ENCODE assay signal across 20 cellular contexts in the genomic region with DNA sequence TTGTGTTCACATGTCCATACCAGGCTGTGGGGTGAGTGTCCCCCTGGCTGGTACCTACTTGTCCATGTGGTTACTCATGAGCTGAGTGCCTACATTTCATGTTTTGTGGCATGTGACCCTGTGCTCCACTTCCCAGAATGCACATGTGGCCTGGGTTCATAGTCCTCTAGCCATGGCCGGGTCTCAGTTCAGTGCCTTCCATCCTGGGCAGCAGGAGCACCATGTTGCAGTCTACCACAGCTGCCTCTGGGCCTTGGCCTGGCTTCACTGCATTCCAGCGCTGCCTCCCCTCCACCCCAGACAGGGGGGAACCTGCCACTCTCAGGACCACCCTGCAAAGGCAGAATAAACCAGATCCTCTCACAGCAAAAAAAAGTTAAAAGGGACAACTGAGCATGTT. TPM values are rescaled to one million over a fixed set of nuclear protein-coding genes. Genes with fewer than 3 reads are reported as not detected.
DNase-seq lines count a peak whose midpoint lies in the region; ATAC-seq and TF ChIP-seq lines count a peak whose summit lies in the region.
"Had no signal": no experiment of that assay in that cellular context is flagged by ENCODE, and none has a peak within 500 bp of the region (broad histone marks: within the 10 kb centered on the region; RNA-seq: fewer than 3 reads in every experiment).

No MANE protein-coding gene starts in this region.

- H3K56ac ChIP-seq in H9 (ENCODE audit: insufficient read length, low read depth, low read length): no peak overlapping the region

- no peaks in the 10 kb centered on the region for H3K9me3 Mint-ChIP-seq in activated CD4-positive, alpha-beta T cell treated with anti-CD3 and anti-CD28 coated beads, Interleukin-2, amount 10 ng/mL, durations not matched to agents 24 days and 14 days
- H3K9me3 Mint-ChIP-seq in H9: no peaks in the 10 kb centered on the region
- H3K9me3 Mint-ChIP-seq: activated naive CD4-positive, alpha-beta T cell treated with anti-CD3 and anti-CD28 coated beads, Interleukin-2, amount 10 ng/mL, durations not matched to agents 7 days and 5 days; type B pancreatic cell had no signal

- no peak overlapping the region for H3K4me3 ChIP-seq in trophoblast cell (ENCODE audit: low read depth, low read length)
- H3K4me3 ChIP-seq in lower leg skin (ENCODE audit: low read depth, poor library complexity, severe bottlenecking): no peak overlapping the region
- H3K4me3 ChIP-seq: right atrium auricular region had no signal

- no peak for TF ChIP-seq CTCF in H9 (conservative IDR thresholded peaks at IDR 0.05)
- no peak for TF ChIP-seq CTCF in lower leg skin (IDR thresholded peaks at IDR 0.05)

- no peak overlapping the region for H2BK5ac ChIP-seq in H9 (ENCODE audit: insufficient read length, low read length)
- no peak overlapping the region for H2BK5ac ChIP-seq in trophoblast cell (ENCODE audit: low read depth, low read length, poor library complexity)

- no peak for DNase-seq in activated CD4-positive, alpha-beta T cell treated with anti-CD3 and anti-CD28 coated beads, Interleukin-2, amount 10 ng/mL, durations not matched to agents 24 days and 14 days
- DNase-seq in activated CD4-positive, alpha-beta T cell treated with anti-CD3 and anti-CD28 coated beads for 4 hours: no peak
- DNase-seq in H9 (no peak), ecto neural progenitor cell (ENCODE audit: low spot score) (peak; percentile 45), trophoblast cell (no peak), lower leg skin (ENCODE audit: low spot score in 2 of 2) (no peak), NCI-H2227 treated with DMSO at 0.1 percent for 48 hours (lab: John Stamatoyannopoulos, UW) (no peak)
- DNase-seq: 8988T; activated CD4-positive, CD25-positive, alpha-beta regulatory T cell; activated naive CD4-positive, alpha-beta T cell treated with anti-CD3 and anti-CD28 coated beads, Interleukin-2, amount 10 ng/mL, durations not matched to agents 7 days and 5 days; GF-D8; glutamatergic neuron; KG1; NCI-H187; NCI-H226; NCI-H82 had no signal

- H3K4me1 Mint-ChIP-seq in activated CD4-positive, alpha-beta T cell treated with anti-CD3 and anti-CD28 coated beads, Interleukin-2, amount 10 ng/mL, durations not matched to agents 24 days and 14 days: peaks cover 52% of the 10 kb centered on the region
- H3K4me1 Mint-ChIP-seq in H9: peaks cover 18 to 21% of the 10 kb centered on the region in 2 experiments

- no peak overlapping the region for H2BK12ac ChIP-seq in H9 (ENCODE audit: insufficient read length, low read depth, low read length)
- no peak overlapping the region for H2BK12ac ChIP-seq in trophoblast cell (ENCODE audit: low read length)

- no peak overlapping the region for H3T11ph ChIP-seq in H9 (ENCODE audit: low read length)

- H4K91ac ChIP-seq in H9 (ENCODE audit: insufficient read length, low read depth, low read length) (no peak overlapping the region), trophoblast cell (ENCODE audit: low read depth, low read length) (no peak overlapping the region)

- no peak overlapping the region for H4K5ac ChIP-seq in H9 (ENCODE audit: insufficient read length, low read depth, low read length)

- H3K9ac ChIP-seq in H9 (ENCODE audit: extremely low read depth, insufficient read length, low read length) (no peak overlapping the region), trophoblast cell (ENCODE audit: low read length) (no peak overlapping the region)

- H3K4me3 Mint-ChIP-seq in activated CD4-positive, alpha-beta T cell treated with anti-CD3 and anti-CD28 coated beads, Interleukin-2, amount 10 ng/mL, durations not matched to agents 24 days and 14 days: no peak overlapping the region
- no peak overlapping the region for H3K4me3 Mint-ChIP-seq in H9
- H3K4me3 Mint-ChIP-seq: activated naive CD4-positive, alpha-beta T cell treated with anti-CD3 and anti-CD28 coated beads, Interleukin-2, amount 10 ng/mL, durations not matched to agents 7 days and 5 days; type B pancreatic cell had no signal

- H3K23me2 ChIP-seq in H9 (ENCODE audit: insufficient read length, low read depth, low read length, poor library complexity, severe bottlenecking): peaks cover 5% of the 10 kb centered on the region

- H3K79me1 ChIP-seq in H9 (ENCODE audit: insufficient read depth, low read depth, low read length, poor library complexity, severe bottlenecking): no peaks in the 10 kb centered on the region
- peaks cover under 1% of the 10 kb centered on the region for H3K79me1 ChIP-seq in trophoblast cell (ENCODE audit: low read length)

- H3K27me3 ChIP-seq in H9 (ENCODE audit: insufficient read depth, low read length) (no peaks in the 10 kb centered on the region), trophoblast cell (ENCODE audit: insufficient read depth, low read length) (no peaks in the 10 kb centered on the region)
- H3K27me3 ChIP-seq: right atrium auricular region had no signal

- H3K4ac ChIP-seq in H9 (ENCODE audit: low read depth, low read length) (no peak overlapping the region), trophoblast cell (ENCODE audit: low read depth, low read length) (peak overlapping the region; percentile 53)

- ATAC-seq in HG02852 (IDR thresholded peaks at IDR 0.05; ENCODE audit: unreplicated experiment): no peak
- ATAC-seq: Panc1 had no signal

- TF ChIP-seq POLR2A in lower leg skin (IDR thresholded peaks at IDR 0.05): no peak

- H2AFZ ChIP-seq in H9 (ENCODE audit: low read length): no peak overlapping the region
- H2AFZ ChIP-seq in trophoblast cell (ENCODE audit: insufficient read depth, low read length, poor library complexity): no peak overlapping the region

- peaks cover 35% of the 10 kb centered on the region for H3K36me3 Mint-ChIP-seq in activated CD4-positive, alpha-beta T cell treated with anti-CD3 and anti-CD28 coated beads, Interleukin-2, amount 10 ng/mL, durations not matched to agents 24 days and 14 days (ENCODE audit: low read depth)
- H3K36me3 Mint-ChIP-seq in H9 (ENCODE audit: insufficient read depth in 1 of 3, low read depth in 3 of 3): peaks cover 10 to 28% (median 26%) of the 10 kb centered on the region in 3 experiments; a peak in 6 of 7 replicates

- H2BK120ac ChIP-seq in H9 (ENCODE audit: low read depth, low read length, poor library complexity, severe bottlenecking) (no peak overlapping the region), trophoblast cell (ENCODE audit: insufficient read depth, low read length, poor library complexity) (no peak overlapping the region)

- no peak overlapping the region for H3K27ac ChIP-seq in H9 (ENCODE audit: insufficient read length, low read depth, low read length)
- H3K27ac ChIP-seq in trophoblast cell (ENCODE audit: low read depth, low read length): no peak overlapping the region
- H3K27ac ChIP-seq: right atrium auricular region had no signal

- H3K4me1 ChIP-seq in H9 (ENCODE audit: insufficient read depth, low read length) (no peaks in the 10 kb centered on the region), trophoblast cell (ENCODE audit: control insufficient read depth in 1 of 2, insufficient read depth in 2 of 2, low read length in 2 of 2) (peaks cover 0 to 2% of the 10 kb centered on the region in 2 experiments)

- no CpG with 5 or more reads among the region's 2 CpGs for WGBS in H9 (ENCODE audit: extremely low coverage, insufficient read length, low lambda C conversion rate)
- no CpG with 5 or more reads among the region's 2 CpGs for WGBS in trophoblast cell (ENCODE audit: extremely low coverage, insufficient coverage, insufficient read length)
- 100% methylated on average over 2 of the region's 2 CpGs for WGBS in lower leg skin, 2 donors

- no peaks in the 10 kb centered on the region for H3K27me3 Mint-ChIP-seq in activated CD4-positive, alpha-beta T cell treated with anti-CD3 and anti-CD28 coated beads, Interleukin-2, amount 10 ng/mL, durations not matched to agents 24 days and 14 days
- H3K27me3 Mint-ChIP-seq in H9 (ENCODE audit: low read depth): no peaks in the 10 kb centered on the region
- H3K27me3 Mint-ChIP-seq: activated naive CD4-positive, alpha-beta T cell treated with anti-CD3 and anti-CD28 coated beads, Interleukin-2, amount 10 ng/mL, durations not matched to agents 7 days and 5 days; type B pancreatic cell had no signal

- H4K8ac ChIP-seq in H9 (replicated peaks; ENCODE audit: insufficient read length, low read depth, low read length) (no peak overlapping the region), trophoblast cell (ENCODE audit: low read depth, low read length) (no peak overlapping the region)

- peaks cover 0 to 7% of the 10 kb centered on the region in 2 experiments for H3K36me3 ChIP-seq in trophoblast cell (ENCODE audit: control insufficient read depth in 1 of 2, insufficient read depth in 2 of 2, low read length in 2 of 2)

- H3K79me2 ChIP-seq in H9 (ENCODE audit: insufficient read depth, low read length) (peaks cover 18% of the 10 kb centered on the region; the same call in 1 of the 2 replicates), trophoblast cell (ENCODE audit: control insufficient read depth, insufficient read depth, low read length, poor library complexity) (peaks cover 7% of the 10 kb centered on the region)

- H3K9me3 ChIP-seq in H9 (ENCODE audit: control insufficient read depth, low read depth, low read length): no peaks in the 10 kb centered on the region
- no peaks in the 10 kb centered on the region for H3K9me3 ChIP-seq in trophoblast cell (ENCODE audit: insufficient read depth, low read depth, low read length)
- H3K9me3 ChIP-seq: right atrium auricular region had no signal

- H3K27ac Mint-ChIP-seq in activated CD4-positive, alpha-beta T cell treated with anti-CD3 and anti-CD28 coated beads, Interleukin-2, amount 10 ng/mL, durations not matched to agents 24 days and 14 days: peak overlapping the region; percentile 14
- peak overlapping the region in 2 of 3 experiments; percentile 70 to 78; a peak in 3 of 7 replicates for H3K27ac Mint-ChIP-seq in H9
- H3K27ac Mint-ChIP-seq: type B pancreatic cell had no signal

- intact Hi-C loops in activated CD4-positive, alpha-beta T cell treated with anti-CD3 and anti-CD28 coated beads, Interleukin-2, amount 10 ng/mL, durations not matched to agents 24 days and 14 days (cut with micrococcal nuclease): loop anchor here (10.0 kb wide), 3 partner anchors 181 to 469 kb away; a partner anchor contains a TSS
- intact Hi-C loops in lower leg skin (cut with DNase I; ENCODE audit: low total_unique reads): no loop called here

- no peak overlapping the region for H4K12ac ChIP-seq in trophoblast cell (ENCODE audit: low read depth, low read length)

- H2AK5ac ChIP-seq in H9 (ENCODE audit: insufficient read length, low read length): no peak overlapping the region
- H2AK5ac ChIP-seq in trophoblast cell (ENCODE audit: low read length): no peak overlapping the region

- no peak overlapping the region for H2BK20ac ChIP-seq in H9 (ENCODE audit: low read depth, low read length, poor library complexity, severe bottlenecking)

- H2BK15ac ChIP-seq in H9 (ENCODE audit: low read depth, low read length): no peak overlapping the region

- H3K4me2 ChIP-seq in H9 (ENCODE audit: insufficient read depth, insufficient read length, low read length): no peak overlapping the region
- H3K4me2 ChIP-seq in trophoblast cell (ENCODE audit: low read length): no peak overlapping the region

- H3K23ac ChIP-seq in H9 (ENCODE audit: insufficient read length, low read depth, low read length): no peak overlapping the region
- no peak overlapping the region for H3K23ac ChIP-seq in trophoblast cell (ENCODE audit: low read length)

- no peak overlapping the region for H3K18ac ChIP-seq in H9 (ENCODE audit: insufficient read length, low read depth, low read length)
- H3K18ac ChIP-seq in trophoblast cell (ENCODE audit: low read length): no peak overlapping the region

- no peaks in the 10 kb centered on the region for H4K20me1 ChIP-seq in H9 (ENCODE audit: control insufficient read depth, insufficient read depth, insufficient read length)

- H3K14ac ChIP-seq in H9 (ENCODE audit: insufficient read depth, low read length): no peak overlapping the region; the same call in 1 of the 2 replicates
- H3K14ac ChIP-seq in trophoblast cell (ENCODE audit: low read length): no peak overlapping the region

RNA-seq across cellular contexts. Expression of a gene that starts 5.5 kb away (rescaled TPM):
- 32.4 and 32.9 TPM in 2 replicates for total RNA-seq in activated CD4-positive, alpha-beta T cell treated with anti-CD3 and anti-CD28 coated beads, Interleukin-2, amount 10 ng/mL, durations not matched to agents 24 days and 14 days
- 33.0 and 33.7 TPM in 2 replicates for total RNA-seq in H9 (2021)
- polyA plus RNA-seq in trophoblast cell (2013): 35.0 and 35.5 TPM in 2 replicates
- 10 to 100 TPM; 23.5 to 44.0 (median 31.8) TPM for total RNA-seq in lower leg skin

RNA-seq across cellular contexts. Expression of a gene that starts 5.6 kb away (rescaled TPM):
- total RNA-seq in activated CD4-positive, alpha-beta T cell treated with anti-CD3 and anti-CD28 coated beads, Interleukin-2, amount 10 ng/mL, durations not matched to agents 24 days and 14 days: 25.8 and 26.5 TPM in 2 replicates
- 33.6 and 34.4 TPM in 2 replicates for total RNA-seq in H9 (2021)
- 77.9 and 79.0 TPM in 2 replicates for polyA plus RNA-seq in trophoblast cell (2013)
- 10 to 100 TPM; 26.8 to 45.0 (median 40.3) TPM for total RNA-seq in lower leg skin

RNA-seq across cellular contexts. Expression of a gene that starts 54.9 kb away (rescaled TPM):
- 175 and 180 TPM in 2 replicates for total RNA-seq in activated CD4-positive, alpha-beta T cell treated with anti-CD3 and anti-CD28 coated beads, Interleukin-2, amount 10 ng/mL, durations not matched to agents 24 days and 14 days
- total RNA-seq in H9 (2021) (0.11 and 0.29 TPM in 2 replicates), lower leg skin (10 to 100 TPM; 26.7 to 48.9 (median 33.6) TPM)
- polyA plus RNA-seq in trophoblast cell (2013): 4.9 and 5.1 TPM in 2 replicates

Comparison
In these comparisons a context has a peak if more than half of its experiments do, and no peak if none do; other contexts are left out.
1. RNA of a gene that starts 54.9 kb away (total RNA-seq): 175 to 180 TPM in activated CD4-positive, alpha-beta T cell treated with anti-CD3 and anti-CD28 coated beads, Interleukin-2, amount 10 ng/mL, durations not matched to agents 24 days and 14 days and 26.7 to 48.9 TPM in lower leg skin; 0.11 to 0.29 TPM in H9; every median in the first group is over 10 times any median in the second.